ENCODE assay signal across 13 cellular contexts in genomic region chr18:62287753-62288668, GRCh38. TPM values are rescaled to one million over a fixed set of nuclear protein-coding genes. Genes with fewer than 3 reads are reported as not detected.
A peak's percentile ranks its signal among the peaks of the same experiment; 100 is the strongest.
DNase-seq lines count a peak whose midpoint lies in the region; ATAC-seq and TF ChIP-seq lines count a peak whose summit lies in the region.
"Had no signal": no experiment of that assay in that cellular context is flagged by ENCODE, and none has a peak within 500 bp of the region (broad histone marks: within the 10 kb centered on the region; RNA-seq: fewer than 3 reads in every experiment).

No MANE protein-coding gene starts in this region.

- peak; percentile 53 for ATAC-seq in GM18909 (IDR thresholded peaks at IDR 0.05; ENCODE audit: poor library complexity, unreplicated experiment)
- peak; percentile 39 for ATAC-seq in HG02798 (IDR thresholded peaks at IDR 0.05; ENCODE audit: poor library complexity, unreplicated experiment)

- no peak overlapping the region for H4K8ac ChIP-seq in neuronal stem cell (ENCODE audit: low read depth, low read length)

- intact Hi-C loops in CD4-positive, alpha-beta memory T cell (cut with micrococcal nuclease) = no loop called here

- H2BK5ac ChIP-seq in neuronal stem cell (ENCODE audit: low read length) = no peak overlapping the region

- H3K4me1 ChIP-seq in neuronal stem cell (ENCODE audit: control insufficient read depth in 2 of 2, insufficient read depth in 1 of 2, low read depth in 1 of 2, low read length in 2 of 2) (no peaks in the 10 kb centered on the region), SJCRH30 (no peaks in the 10 kb centered on the region)
- H3K4me1 ChIP-seq in CD4-positive, alpha-beta memory T cell (ENCODE audit: insufficient read depth, low read length) = no peaks in the 10 kb centered on the region

- CTCF ChIA-PET in CD4-positive, alpha-beta memory T cell (lab: Charles Lee; ENCODE audit: partially characterized antibody) = no interaction called here

- no peak overlapping the region for H3K4ac ChIP-seq in neuronal stem cell (ENCODE audit: low read length)

- TF ChIP-seq CTCF in nephron (IDR thresholded peaks at IDR 0.05; ENCODE audit: unreplicated experiment in 3 of 3) = no peak

- H3K27ac ChIP-seq in neuronal stem cell (replicated peaks; ENCODE audit: low read length) (no peak overlapping the region), SJCRH30 (no peak overlapping the region)
- H3K27ac ChIP-seq in CD4-positive, alpha-beta memory T cell (ENCODE audit: low read depth, low read length) = no peak overlapping the region
- H3K27ac ChIP-seq: PC-9 had no signal

- DNase-seq in NAMALWA (ENCODE audit: low spot score) (peak; percentile 11), neuronal stem cell (ENCODE audit: low spot score) (no peak), middle frontal gyrus (ENCODE audit: extremely low spot score, low spot score) (no peak), SJCRH30 (no peak)
- DNase-seq in CD4-positive, alpha-beta memory T cell = no peak
- DNase-seq: activated CD4-positive, alpha-beta T cell treated with anti-CD3 and anti-CD28 coated beads, Interleukin-2, amount 10 ng/mL, durations not matched to agents 24 days and 14 days; EL; GOT3; midbrain; PC-9 had no signal

- no peak overlapping the region for H3K14ac ChIP-seq in neuronal stem cell (ENCODE audit: low read length)

- H3K27me3 Mint-ChIP-seq in nephron (ENCODE audit: low read depth) = no peaks in the 10 kb centered on the region
- no peaks in the 10 kb centered on the region for H3K27me3 Mint-ChIP-seq in CD4-positive, alpha-beta memory T cell
- H3K27me3 Mint-ChIP-seq: activated CD4-positive, alpha-beta T cell treated with anti-CD3 and anti-CD28 coated beads, Interleukin-2, amount 10 ng/mL, durations not matched to agents 24 days and 14 days had no signal

- no peak overlapping the region for H2AK5ac ChIP-seq in neuronal stem cell (ENCODE audit: low read depth, low read length)

- H2BK15ac ChIP-seq in neuronal stem cell (ENCODE audit: low read length) = no peak overlapping the region

- H3K4me2 ChIP-seq in neuronal stem cell (ENCODE audit: insufficient read depth, low read length, poor library complexity, severe bottlenecking) = no peak overlapping the region
- H3K4me2 ChIP-seq: PC-9 had no signal

- H3K36me3 ChIP-seq in neuronal stem cell (replicated peaks in 1 of 2; ENCODE audit: control insufficient read depth in 2 of 2, insufficient read depth in 2 of 2, low read length in 2 of 2) (peaks cover 4 to 75% of the 10 kb centered on the region in 2 donors), SJCRH30 (no peaks in the 10 kb centered on the region)
- H3K36me3 ChIP-seq in CD4-positive, alpha-beta memory T cell (ENCODE audit: insufficient read depth, low read length) = peaks cover 18% of the 10 kb centered on the region

- no peak overlapping the region for H4K91ac ChIP-seq in neuronal stem cell (ENCODE audit: low read depth, low read length, poor library complexity)

- H3K27ac Mint-ChIP-seq in nephron = peak overlapping the region; percentile 89 to 94 (median 91)
- no peak overlapping the region for H3K27ac Mint-ChIP-seq in CD4-positive, alpha-beta memory T cell
- H3K27ac Mint-ChIP-seq: activated CD4-positive, alpha-beta T cell treated with anti-CD3 and anti-CD28 coated beads, Interleukin-2, amount 10 ng/mL, durations not matched to agents 24 days and 14 days had no signal

- no peak overlapping the region for H3K23ac ChIP-seq in neuronal stem cell (ENCODE audit: low read depth, low read length, poor library complexity)

- H3K9me3 ChIP-seq in neuronal stem cell (replicated peaks in 1 of 2; ENCODE audit: control insufficient read depth in 2 of 2, insufficient read depth in 1 of 2, low read depth in 1 of 2, low read length in 2 of 2) (no peaks in the 10 kb centered on the region), SJCRH30 (replicated peaks) (no peaks in the 10 kb centered on the region)
- no peaks in the 10 kb centered on the region for H3K9me3 ChIP-seq in CD4-positive, alpha-beta memory T cell (ENCODE audit: control insufficient read depth in 1 of 2, low read length in 2 of 2)

- H3K79me1 ChIP-seq in neuronal stem cell (ENCODE audit: low read depth, low read length) = no peaks in the 10 kb centered on the region

- no peaks in the 10 kb centered on the region for H3K27me3 ChIP-seq in neuronal stem cell (ENCODE audit: control insufficient read depth in 3 of 3, insufficient read depth in 3 of 3, low read depth in 1 of 3, low read length in 3 of 3)
- H3K27me3 ChIP-seq in SJCRH30 = no peaks in the 10 kb centered on the region
- no peaks in the 10 kb centered on the region for H3K27me3 ChIP-seq in CD4-positive, alpha-beta memory T cell (ENCODE audit: insufficient read depth, low read length)

- no peak overlapping the region for H3K18ac ChIP-seq in neuronal stem cell (ENCODE audit: low read length)

- H2AFZ ChIP-seq in neuronal stem cell (ENCODE audit: low read length) = no peak overlapping the region
- H2AFZ ChIP-seq: PC-9 had no signal

- no peak overlapping the region for H3K9ac ChIP-seq in neuronal stem cell (ENCODE audit: low read depth, low read length, poor library complexity)

- H3K36me3 Mint-ChIP-seq in nephron (ENCODE audit: low read depth) = peaks cover 28% of the 10 kb centered on the region
- peaks cover 44 to 64% of the 10 kb centered on the region in 2 donors for H3K36me3 Mint-ChIP-seq in CD4-positive, alpha-beta memory T cell

- no peak overlapping the region for H2BK12ac ChIP-seq in neuronal stem cell (ENCODE audit: low read length)

- POLR2A ChIA-PET in CD4-positive, alpha-beta memory T cell (lab: Charles Lee; ENCODE audit: partially characterized antibody) = interaction anchor here (0.6 kb wide), 1 partner anchor 1135 kb away, joined by 4 read pairs; no protein-coding TSS in a partner anchor

- H2BK120ac ChIP-seq in neuronal stem cell (ENCODE audit: low read depth, low read length) = no peak overlapping the region

- no peak overlapping the region for H3K4me3 Mint-ChIP-seq in nephron
- no peak overlapping the region for H3K4me3 Mint-ChIP-seq in CD4-positive, alpha-beta memory T cell
- H3K4me3 Mint-ChIP-seq: activated CD4-positive, alpha-beta T cell treated with anti-CD3 and anti-CD28 coated beads, Interleukin-2, amount 10 ng/mL, durations not matched to agents 24 days and 14 days had no signal

- no peak overlapping the region for H3K4me3 ChIP-seq in neuronal stem cell (ENCODE audit: low read length in 2 of 2)
- H3K4me3 ChIP-seq in SJCRH30 = no peak overlapping the region
- no peak overlapping the region for H3K4me3 ChIP-seq in CD4-positive, alpha-beta memory T cell (ENCODE audit: low read length in 2 of 2)
- H3K4me3 ChIP-seq: PC-9 had no signal

- WGBS in neuronal stem cell (ENCODE audit: extremely low coverage in 2 of 2, insufficient read length in 2 of 2, insufficient replicate concordance in 1 of 2), 2 donors = no CpG with 5 or more reads among the region's 2 CpGs

- H3K9me3 Mint-ChIP-seq in nephron = no peaks in the 10 kb centered on the region
- no peaks in the 10 kb centered on the region for H3K9me3 Mint-ChIP-seq in CD4-positive, alpha-beta memory T cell

- H3K4me1 Mint-ChIP-seq in nephron = peaks cover 4% of the 10 kb centered on the region
- peaks cover 0 to 1% (median 0%) of the 10 kb centered on the region in 4 donors for H3K4me1 Mint-ChIP-seq in CD4-positive, alpha-beta memory T cell

RNA-seq across cellular contexts. Expression of gene TNFRSF11A, which starts 37.1 kb away (rescaled TPM):
- polyA plus RNA-seq in neuronal stem cell (2013, experiment 1 of 2) = 0.13 TPM
- polyA plus RNA-seq in neuronal stem cell (2013, experiment 2 of 2) = 0.12 TPM
- total RNA-seq in SJCRH30 (2014; rRNA removed; shearing (Covaris generic)) = 0.08 TPM in 2 replicates
- total RNA-seq in CD4-positive, alpha-beta memory T cell = 1 to 10 TPM; 1.3 TPM
- 1 to 10 TPM in 1 of 2 donors, under 1 TPM in 1; 0.49 to 6.5 TPM for polyA plus RNA-seq in CD4-positive, alpha-beta memory T cell

Comparison
In these comparisons a context has a peak if more than half of its experiments do, and no peak if none do; other contexts are left out.
1. H3K27ac Mint-ChIP-seq: peak in nephron (3 of 3); none in CD4-positive, alpha-beta memory T cell (0 of 7).